ENCODE assay signal across 1 cellular context in the genomic region with DNA sequence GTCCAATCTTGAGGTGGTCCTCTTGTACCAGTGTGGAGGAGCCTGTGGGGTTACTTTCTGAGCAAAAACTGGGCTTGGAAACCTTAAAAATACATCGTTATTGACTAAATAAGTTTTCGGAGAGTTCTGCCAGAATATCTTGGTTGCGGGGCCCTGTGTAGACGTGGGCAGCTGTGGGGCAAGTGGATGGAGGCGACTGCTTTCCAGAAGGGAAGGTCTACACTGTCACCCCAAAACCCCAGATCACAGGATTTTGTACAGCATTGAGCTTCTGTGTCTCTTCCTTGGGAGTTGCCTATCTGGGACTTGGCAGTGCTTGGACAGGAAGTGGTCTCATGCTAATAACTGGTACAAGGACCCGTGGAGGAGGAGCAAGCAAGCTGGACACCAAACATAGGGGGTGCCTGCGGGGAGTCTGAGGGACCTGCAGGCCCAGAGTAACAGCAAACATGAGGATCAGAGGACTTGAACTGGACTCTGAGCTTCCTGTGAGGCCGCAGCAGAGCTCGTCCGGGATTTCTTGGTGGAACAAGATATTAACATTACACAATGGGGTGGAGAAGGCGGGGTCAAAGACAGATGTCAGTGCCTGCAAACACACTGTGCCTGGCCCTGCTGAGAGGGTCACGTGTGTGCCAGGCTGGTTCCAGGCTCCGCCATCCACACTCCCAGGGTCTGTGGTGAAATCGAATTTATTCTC.
TF ChIP-seq lines count a peak whose summit lies in the region.

No MANE protein-coding gene starts in this region.

TF ChIP-seq in HepG2, 621 proteins besides CTCF, POLR2A, EP300 and RAD21 (continued from another document and continues in another):
- TF ChIP-seq, protein P1, sequence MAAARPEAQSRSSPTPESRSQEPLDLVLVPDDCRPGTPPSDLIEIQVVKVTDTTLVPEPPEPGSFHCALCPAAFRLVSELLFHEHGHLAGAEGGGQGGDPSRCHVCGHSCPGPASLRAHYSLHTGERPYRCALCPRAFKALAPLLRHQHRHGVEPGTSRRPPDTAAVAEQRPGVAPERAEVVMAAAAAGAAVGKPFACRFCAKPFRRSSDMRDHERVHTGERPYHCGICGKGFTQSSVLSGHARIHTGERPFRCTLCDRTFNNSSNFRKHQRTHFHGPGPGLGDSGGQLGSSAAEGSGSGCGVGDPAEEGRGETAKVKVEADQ (CRISPR knock-in tag; IDR thresholded peaks at IDR 0.05; ENCODE audit: borderline replicate concordance), result no peak
- peak; percentile 84; the same call in 1 of the 2 replicates for TF ChIP-seq RFXAP (CRISPR knock-in tag; IDR thresholded peaks at IDR 0.05; ENCODE audit: borderline replicate concordance)
- TF ChIP-seq ZNF749 (CRISPR knock-in tag; IDR thresholded peaks at IDR 0.05; ENCODE audit: borderline replicate concordance), result peak; percentile 31; the same call in 1 of the 2 replicates
- TF ChIP-seq PLRG1 (conservative IDR thresholded peaks at IDR 0.05), result no peak
- TF ChIP-seq LCORL (IDR thresholded peaks at IDR 0.05), result no peak
- peak; percentile 97 for TF ChIP-seq LCORL (CRISPR knock-in tag; IDR thresholded peaks at IDR 0.05)
- TF ChIP-seq MED13 (CRISPR knock-in tag; IDR thresholded peaks at IDR 0.05), result peak; percentile 92
- TF ChIP-seq, protein P2, sequence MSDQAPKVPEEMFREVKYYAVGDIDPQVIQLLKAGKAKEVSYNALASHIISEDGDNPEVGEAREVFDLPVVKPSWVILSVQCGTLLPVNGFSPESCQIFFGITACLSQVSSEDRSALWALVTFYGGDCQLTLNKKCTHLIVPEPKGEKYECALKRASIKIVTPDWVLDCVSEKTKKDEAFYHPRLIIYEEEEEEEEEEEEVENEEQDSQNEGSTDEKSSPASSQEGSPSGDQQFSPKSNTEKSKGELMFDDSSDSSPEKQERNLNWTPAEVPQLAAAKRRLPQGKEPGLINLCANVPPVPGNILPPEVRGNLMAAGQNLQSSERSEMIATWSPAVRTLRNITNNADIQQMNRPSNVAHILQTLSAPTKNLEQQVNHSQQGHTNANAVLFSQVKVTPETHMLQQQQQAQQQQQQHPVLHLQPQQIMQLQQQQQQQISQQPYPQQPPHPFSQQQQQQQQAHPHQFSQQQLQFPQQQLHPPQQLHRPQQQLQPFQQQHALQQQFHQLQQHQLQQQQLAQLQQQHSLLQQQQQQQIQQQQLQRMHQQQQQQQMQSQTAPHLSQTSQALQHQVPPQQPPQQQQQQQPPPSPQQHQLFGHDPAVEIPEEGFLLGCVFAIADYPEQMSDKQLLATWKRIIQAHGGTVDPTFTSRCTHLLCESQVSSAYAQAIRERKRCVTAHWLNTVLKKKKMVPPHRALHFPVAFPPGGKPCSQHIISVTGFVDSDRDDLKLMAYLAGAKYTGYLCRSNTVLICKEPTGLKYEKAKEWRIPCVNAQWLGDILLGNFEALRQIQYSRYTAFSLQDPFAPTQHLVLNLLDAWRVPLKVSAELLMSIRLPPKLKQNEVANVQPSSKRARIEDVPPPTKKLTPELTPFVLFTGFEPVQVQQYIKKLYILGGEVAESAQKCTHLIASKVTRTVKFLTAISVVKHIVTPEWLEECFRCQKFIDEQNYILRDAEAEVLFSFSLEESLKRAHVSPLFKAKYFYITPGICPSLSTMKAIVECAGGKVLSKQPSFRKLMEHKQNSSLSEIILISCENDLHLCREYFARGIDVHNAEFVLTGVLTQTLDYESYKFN (CRISPR knock-in tag; conservative IDR thresholded peaks at IDR 0.05), result peak; percentile 99
- TF ChIP-seq ZNF317 (CRISPR knock-in tag; IDR thresholded peaks at IDR 0.05), result peak; percentile 71
- TF ChIP-seq NFIB (CRISPR knock-in tag; IDR thresholded peaks at IDR 0.05; ENCODE audit: borderline replicate concordance), result no peak
- peak; percentile 81; the same call in 1 of the 2 replicates for TF ChIP-seq ZNF709 (CRISPR knock-in tag; IDR thresholded peaks at IDR 0.05)
- no peak for TF ChIP-seq ZNF17 (CRISPR knock-in tag; IDR thresholded peaks at IDR 0.05)
- TF ChIP-seq, protein P3, sequence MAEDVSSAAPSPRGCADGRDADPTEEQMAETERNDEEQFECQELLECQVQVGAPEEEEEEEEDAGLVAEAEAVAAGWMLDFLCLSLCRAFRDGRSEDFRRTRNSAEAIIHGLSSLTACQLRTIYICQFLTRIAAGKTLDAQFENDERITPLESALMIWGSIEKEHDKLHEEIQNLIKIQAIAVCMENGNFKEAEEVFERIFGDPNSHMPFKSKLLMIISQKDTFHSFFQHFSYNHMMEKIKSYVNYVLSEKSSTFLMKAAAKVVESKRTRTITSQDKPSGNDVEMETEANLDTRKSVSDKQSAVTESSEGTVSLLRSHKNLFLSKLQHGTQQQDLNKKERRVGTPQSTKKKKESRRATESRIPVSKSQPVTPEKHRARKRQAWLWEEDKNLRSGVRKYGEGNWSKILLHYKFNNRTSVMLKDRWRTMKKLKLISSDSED (CRISPR knock-in tag; IDR thresholded peaks at IDR 0.05), result no peak
- peak; percentile 70; the same call in 1 of the 2 replicates for TF ChIP-seq ARNT2 (CRISPR knock-in tag; IDR thresholded peaks at IDR 0.05; ENCODE audit: low read depth)
- TF ChIP-seq, protein P4, sequence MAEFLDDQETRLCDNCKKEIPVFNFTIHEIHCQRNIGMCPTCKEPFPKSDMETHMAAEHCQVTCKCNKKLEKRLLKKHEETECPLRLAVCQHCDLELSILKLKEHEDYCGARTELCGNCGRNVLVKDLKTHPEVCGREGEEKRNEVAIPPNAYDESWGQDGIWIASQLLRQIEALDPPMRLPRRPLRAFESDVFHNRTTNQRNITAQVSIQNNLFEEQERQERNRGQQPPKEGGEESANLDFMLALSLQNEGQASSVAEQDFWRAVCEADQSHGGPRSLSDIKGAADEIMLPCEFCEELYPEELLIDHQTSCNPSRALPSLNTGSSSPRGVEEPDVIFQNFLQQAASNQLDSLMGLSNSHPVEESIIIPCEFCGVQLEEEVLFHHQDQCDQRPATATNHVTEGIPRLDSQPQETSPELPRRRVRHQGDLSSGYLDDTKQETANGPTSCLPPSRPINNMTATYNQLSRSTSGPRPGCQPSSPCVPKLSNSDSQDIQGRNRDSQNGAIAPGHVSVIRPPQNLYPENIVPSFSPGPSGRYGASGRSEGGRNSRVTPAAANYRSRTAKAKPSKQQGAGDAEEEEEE (CRISPR knock-in tag; IDR thresholded peaks at IDR 0.05; ENCODE audit: borderline replicate concordance), result no peak; the same call in 1 of the 2 replicates
- TF ChIP-seq, protein P5, sequence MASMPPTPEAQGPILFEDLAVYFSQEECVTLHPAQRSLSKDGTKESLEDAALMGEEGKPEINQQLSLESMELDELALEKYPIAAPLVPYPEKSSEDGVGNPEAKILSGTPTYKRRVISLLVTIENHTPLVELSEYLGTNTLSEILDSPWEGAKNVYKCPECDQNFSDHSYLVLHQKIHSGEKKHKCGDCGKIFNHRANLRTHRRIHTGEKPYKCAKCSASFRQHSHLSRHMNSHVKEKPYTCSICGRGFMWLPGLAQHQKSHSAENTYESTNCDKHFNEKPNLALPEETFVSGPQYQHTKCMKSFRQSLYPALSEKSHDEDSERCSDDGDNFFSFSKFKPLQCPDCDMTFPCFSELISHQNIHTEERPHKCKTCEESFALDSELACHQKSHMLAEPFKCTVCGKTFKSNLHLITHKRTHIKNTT (CRISPR knock-in tag; IDR thresholded peaks at IDR 0.05), result no peak
- TF ChIP-seq ADNP (CRISPR knock-in tag; IDR thresholded peaks at IDR 0.05), result no peak
- peak; percentile 95 for TF ChIP-seq CEBPG (CRISPR knock-in tag; IDR thresholded peaks at IDR 0.05)
- peak; percentile 81 for TF ChIP-seq ZMAT3 (CRISPR knock-in tag; conservative IDR thresholded peaks at IDR 0.05)
- no peak for TF ChIP-seq MBD4 (IDR thresholded peaks at IDR 0.05; ENCODE audit: borderline replicate concordance, low read length)
- no peak for TF ChIP-seq GZF1 (CRISPR knock-in tag; IDR thresholded peaks at IDR 0.05)
- TF ChIP-seq, protein P6, sequence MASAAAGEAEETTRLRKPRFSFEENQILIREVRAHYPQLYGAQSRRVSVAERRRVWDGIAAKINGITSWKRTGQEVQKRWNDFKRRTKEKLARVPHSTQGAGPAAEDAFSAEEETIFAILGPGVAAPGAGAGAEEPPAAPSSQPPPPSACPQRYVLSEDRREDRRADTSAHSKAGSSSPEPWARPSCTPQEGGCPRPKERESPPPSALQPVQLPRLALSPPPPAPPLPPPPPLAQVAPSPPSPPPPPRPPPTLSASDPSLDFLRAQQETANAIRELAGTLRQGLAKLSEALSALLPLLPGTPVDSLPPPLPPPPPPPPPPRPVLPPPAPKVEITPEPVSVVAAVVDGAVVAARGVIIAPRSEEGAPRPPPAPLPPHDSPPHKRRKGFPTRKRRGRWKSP (CRISPR knock-in tag; IDR thresholded peaks at IDR 0.05), result no peak; the same call in 1 of the 2 replicates
- TF ChIP-seq CBX2 (IDR thresholded peaks at IDR 0.05; ENCODE audit: low read depth, low read length), result no peak
- TF ChIP-seq CBX2 (CRISPR knock-in tag; IDR thresholded peaks at IDR 0.05; ENCODE audit: low read depth), result no peak; the same call in 1 of the 2 replicates
- TF ChIP-seq ZFY (CRISPR knock-in tag; IDR thresholded peaks at IDR 0.05), result peak; percentile 64
- no peak for TF ChIP-seq ZNF383 (CRISPR knock-in tag; IDR thresholded peaks at IDR 0.05; ENCODE audit: borderline replicate concordance)
- TF ChIP-seq ZBTB7B (CRISPR knock-in tag; IDR thresholded peaks at IDR 0.05), result peak; percentile 96; the same call in 1 of the 2 replicates
- TF ChIP-seq ZNF451 (CRISPR knock-in tag; IDR thresholded peaks at IDR 0.05), result peak; percentile 79
- no peak for TF ChIP-seq ZNF260 (CRISPR knock-in tag; IDR thresholded peaks at IDR 0.05; ENCODE audit: borderline replicate concordance, low read depth)
- TF ChIP-seq ZNF7 (CRISPR knock-in tag; IDR thresholded peaks at IDR 0.05), result peak; percentile 75
- TF ChIP-seq EZH2 (conservative IDR thresholded peaks at IDR 0.05; ENCODE audit: low read depth, low read length), result no peak
- TF ChIP-seq ZFP41 (CRISPR knock-in tag; IDR thresholded peaks at IDR 0.05; ENCODE audit: borderline replicate concordance), result 0 out of 2 replicates have a peak, but pooled peaks have one; percentile 63
- TF ChIP-seq, protein P7, sequence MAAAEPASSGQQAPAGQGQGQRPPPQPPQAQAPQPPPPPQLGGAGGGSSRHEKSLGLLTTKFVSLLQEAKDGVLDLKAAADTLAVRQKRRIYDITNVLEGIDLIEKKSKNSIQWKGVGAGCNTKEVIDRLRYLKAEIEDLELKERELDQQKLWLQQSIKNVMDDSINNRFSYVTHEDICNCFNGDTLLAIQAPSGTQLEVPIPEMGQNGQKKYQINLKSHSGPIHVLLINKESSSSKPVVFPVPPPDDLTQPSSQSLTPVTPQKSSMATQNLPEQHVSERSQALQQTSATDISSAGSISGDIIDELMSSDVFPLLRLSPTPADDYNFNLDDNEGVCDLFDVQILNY (CRISPR knock-in tag; conservative IDR thresholded peaks at IDR 0.05), result no peak
- TF ChIP-seq MXD4 (CRISPR knock-in tag; IDR thresholded peaks at IDR 0.05), result no peak; the same call in 1 of the 2 replicates
- TF ChIP-seq, protein P8, sequence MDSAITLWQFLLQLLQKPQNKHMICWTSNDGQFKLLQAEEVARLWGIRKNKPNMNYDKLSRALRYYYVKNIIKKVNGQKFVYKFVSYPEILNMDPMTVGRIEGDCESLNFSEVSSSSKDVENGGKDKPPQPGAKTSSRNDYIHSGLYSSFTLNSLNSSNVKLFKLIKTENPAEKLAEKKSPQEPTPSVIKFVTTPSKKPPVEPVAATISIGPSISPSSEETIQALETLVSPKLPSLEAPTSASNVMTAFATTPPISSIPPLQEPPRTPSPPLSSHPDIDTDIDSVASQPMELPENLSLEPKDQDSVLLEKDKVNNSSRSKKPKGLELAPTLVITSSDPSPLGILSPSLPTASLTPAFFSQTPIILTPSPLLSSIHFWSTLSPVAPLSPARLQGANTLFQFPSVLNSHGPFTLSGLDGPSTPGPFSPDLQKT (CRISPR knock-in tag; IDR thresholded peaks at IDR 0.05; ENCODE audit: borderline replicate concordance), result no peak
- TF ChIP-seq, protein P9, sequence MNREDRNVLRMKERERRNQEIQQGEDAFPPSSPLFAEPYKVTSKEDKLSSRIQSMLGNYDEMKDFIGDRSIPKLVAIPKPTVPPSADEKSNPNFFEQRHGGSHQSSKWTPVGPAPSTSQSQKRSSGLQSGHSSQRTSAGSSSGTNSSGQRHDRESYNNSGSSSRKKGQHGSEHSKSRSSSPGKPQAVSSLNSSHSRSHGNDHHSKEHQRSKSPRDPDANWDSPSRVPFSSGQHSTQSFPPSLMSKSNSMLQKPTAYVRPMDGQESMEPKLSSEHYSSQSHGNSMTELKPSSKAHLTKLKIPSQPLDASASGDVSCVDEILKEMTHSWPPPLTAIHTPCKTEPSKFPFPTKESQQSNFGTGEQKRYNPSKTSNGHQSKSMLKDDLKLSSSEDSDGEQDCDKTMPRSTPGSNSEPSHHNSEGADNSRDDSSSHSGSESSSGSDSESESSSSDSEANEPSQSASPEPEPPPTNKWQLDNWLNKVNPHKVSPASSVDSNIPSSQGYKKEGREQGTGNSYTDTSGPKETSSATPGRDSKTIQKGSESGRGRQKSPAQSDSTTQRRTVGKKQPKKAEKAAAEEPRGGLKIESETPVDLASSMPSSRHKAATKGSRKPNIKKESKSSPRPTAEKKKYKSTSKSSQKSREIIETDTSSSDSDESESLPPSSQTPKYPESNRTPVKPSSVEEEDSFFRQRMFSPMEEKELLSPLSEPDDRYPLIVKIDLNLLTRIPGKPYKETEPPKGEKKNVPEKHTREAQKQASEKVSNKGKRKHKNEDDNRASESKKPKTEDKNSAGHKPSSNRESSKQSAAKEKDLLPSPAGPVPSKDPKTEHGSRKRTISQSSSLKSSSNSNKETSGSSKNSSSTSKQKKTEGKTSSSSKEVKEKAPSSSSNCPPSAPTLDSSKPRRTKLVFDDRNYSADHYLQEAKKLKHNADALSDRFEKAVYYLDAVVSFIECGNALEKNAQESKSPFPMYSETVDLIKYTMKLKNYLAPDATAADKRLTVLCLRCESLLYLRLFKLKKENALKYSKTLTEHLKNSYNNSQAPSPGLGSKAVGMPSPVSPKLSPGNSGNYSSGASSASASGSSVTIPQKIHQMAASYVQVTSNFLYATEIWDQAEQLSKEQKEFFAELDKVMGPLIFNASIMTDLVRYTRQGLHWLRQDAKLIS (CRISPR knock-in tag; IDR thresholded peaks at IDR 0.05), result no peak
- TF ChIP-seq, protein P10, sequence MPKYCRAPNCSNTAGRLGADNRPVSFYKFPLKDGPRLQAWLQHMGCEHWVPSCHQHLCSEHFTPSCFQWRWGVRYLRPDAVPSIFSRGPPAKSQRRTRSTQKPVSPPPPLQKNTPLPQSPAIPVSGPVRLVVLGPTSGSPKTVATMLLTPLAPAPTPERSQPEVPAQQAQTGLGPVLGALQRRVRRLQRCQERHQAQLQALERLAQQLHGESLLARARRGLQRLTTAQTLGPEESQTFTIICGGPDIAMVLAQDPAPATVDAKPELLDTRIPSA (CRISPR knock-in tag; IDR thresholded peaks at IDR 0.05; ENCODE audit: borderline replicate concordance), result no peak
- TF ChIP-seq NFE2L2 (IDR thresholded peaks at IDR 0.05; ENCODE audit: low read length), result no peak
- TF ChIP-seq ZNF296 (CRISPR knock-in tag; conservative IDR thresholded peaks at IDR 0.05), result no peak
- TF ChIP-seq, protein P11, sequence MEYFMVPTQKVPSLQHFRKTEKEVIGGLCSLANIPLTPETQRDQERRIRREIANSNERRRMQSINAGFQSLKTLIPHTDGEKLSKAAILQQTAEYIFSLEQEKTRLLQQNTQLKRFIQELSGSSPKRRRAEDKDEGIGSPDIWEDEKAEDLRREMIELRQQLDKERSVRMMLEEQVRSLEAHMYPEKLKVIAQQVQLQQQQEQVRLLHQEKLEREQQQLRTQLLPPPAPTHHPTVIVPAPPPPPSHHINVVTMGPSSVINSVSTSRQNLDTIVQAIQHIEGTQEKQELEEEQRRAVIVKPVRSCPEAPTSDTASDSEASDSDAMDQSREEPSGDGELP (IDR thresholded peaks at IDR 0.05; ENCODE audit: borderline replicate concordance, low read depth), result peak; percentile 82; the same call in 1 of the 2 replicates
- TF ChIP-seq ZNF737 (CRISPR knock-in tag; IDR thresholded peaks at IDR 0.05; ENCODE audit: borderline replicate concordance), result no peak
- TF ChIP-seq ZNF30 (CRISPR knock-in tag; IDR thresholded peaks at IDR 0.05), result 0 out of 2 replicates have a peak, but pooled peaks have one; percentile 81
